Comparison of ENCODE assay signal across 10 cellular contexts in genomic region chr7:1567893-1568292, GRCh38. TPM values are rescaled to one million over a fixed set of nuclear protein-coding genes. Genes with fewer than 3 reads are reported as not detected.
DNase-seq lines count a peak whose midpoint lies in the region; ATAC-seq lines count a peak whose summit lies in the region.
"Had no signal": no experiment of that assay in that cellular context is flagged by ENCODE, and none has a peak within 500 bp of the region (broad histone marks: within the 10 kb centered on the region; RNA-seq: fewer than 3 reads in every experiment).

No MANE protein-coding gene starts in this region.

- peak overlapping the region; percentile 58 for H3K4me3 Mint-ChIP-seq in activated T-cell treated with anti-CD3 and anti-CD28 coated beads, Interleukin-2, amount 50 U/mL, for 4 hours

- H3K9me3 Mint-ChIP-seq in activated T-cell treated with anti-CD3 and anti-CD28 coated beads, Interleukin-2, amount 50 U/mL, for 4 hours, result no peaks in the 10 kb centered on the region

- DNase-seq in activated T-cell treated with anti-CD3 and anti-CD28 coated beads, Interleukin-2, amount 50 U/mL, for 4 hours, result no peak
- DNase-seq in activated T-cell treated with anti-CD3 and anti-CD28 coated beads, Interleukin-2, amount 50 U/mL, for 48 hours, result no peak
- peak; percentile 31 for DNase-seq in T1000 (lab: John Stamatoyannopoulos, UW)
- DNase-seq in foreskin melanocyte, result peak; percentile 39
- peak; percentile 47 for DNase-seq in superior temporal gyrus (ENCODE audit: extremely low spot score)
- DNase-seq in NCI-H526 (lab: John Stamatoyannopoulos, UW), result no peak
- DNase-seq in RPMI8226, result no peak
- DNase-seq in SHP77 treated with DMSO at 0.1 percent for 48 hours (lab: John Stamatoyannopoulos, UW), result no peak
- DNase-seq: NCI-H2171 had no signal

- peaks cover 35% of the 10 kb centered on the region for H3K4me1 Mint-ChIP-seq in activated T-cell treated with anti-CD3 and anti-CD28 coated beads, Interleukin-2, amount 50 U/mL, for 4 hours (ENCODE audit: low read depth)

- peaks cover 3% of the 10 kb centered on the region for H3K36me3 Mint-ChIP-seq in activated T-cell treated with anti-CD3 and anti-CD28 coated beads, Interleukin-2, amount 50 U/mL, for 4 hours (ENCODE audit: insufficient read depth)

- ATAC-seq in activated T-cell treated with anti-CD3 and anti-CD28 coated beads, Interleukin-2, amount 50 U/mL, for 4 hours, result no peak

- no peaks in the 10 kb centered on the region for H3K27me3 Mint-ChIP-seq in activated T-cell treated with anti-CD3 and anti-CD28 coated beads, Interleukin-2, amount 50 U/mL, for 4 hours (ENCODE audit: low read depth)

RNA-seq across cellular contexts. Expression of gene PSMG3, which starts 1.9 kb away (rescaled TPM):
- total RNA-seq in activated T-cell treated with anti-CD3 and anti-CD28 coated beads, Interleukin-2, amount 50 U/mL, for 4 hours, result 10 to 100 TPM; 75.8 to 82.5 (median 82.5) TPM

RNA-seq across cellular contexts. Expression of gene TMEM184A, which starts 11.9 kb away (rescaled TPM):
- under 1 TPM; 0.11 to 0.19 (median 0.15) TPM for total RNA-seq in activated T-cell treated with anti-CD3 and anti-CD28 coated beads, Interleukin-2, amount 50 U/mL, for 4 hours
- total RNA-seq: mononuclear cell had no signal

RNA-seq across cellular contexts. Expression of gene MAFK, which starts 37.4 kb away (rescaled TPM):
- 10 to 100 TPM; 77.6 to 79.5 (median 78.2) TPM for total RNA-seq in activated T-cell treated with anti-CD3 and anti-CD28 coated beads, Interleukin-2, amount 50 U/mL, for 4 hours

Comparison
In these comparisons a context has a peak if more than half of its experiments do, and no peak if none do; other contexts are left out.
1. DNase-seq: peak in T1000 (single experiment), foreskin melanocyte (single experiment) and superior temporal gyrus (single experiment); none in activated T-cell treated with anti-CD3 and anti-CD28 coated beads, Interleukin-2, amount 50 U/mL, for 4 hours (single experiment), activated T-cell treated with anti-CD3 and anti-CD28 coated beads, Interleukin-2, amount 50 U/mL, for 48 hours (0 of 2), NCI-H526 (0 of 2), RPMI8226 (single experiment) and SHP77 treated with DMSO at 0.1 percent for 48 hours (single experiment).